In the genomic region with DNA sequence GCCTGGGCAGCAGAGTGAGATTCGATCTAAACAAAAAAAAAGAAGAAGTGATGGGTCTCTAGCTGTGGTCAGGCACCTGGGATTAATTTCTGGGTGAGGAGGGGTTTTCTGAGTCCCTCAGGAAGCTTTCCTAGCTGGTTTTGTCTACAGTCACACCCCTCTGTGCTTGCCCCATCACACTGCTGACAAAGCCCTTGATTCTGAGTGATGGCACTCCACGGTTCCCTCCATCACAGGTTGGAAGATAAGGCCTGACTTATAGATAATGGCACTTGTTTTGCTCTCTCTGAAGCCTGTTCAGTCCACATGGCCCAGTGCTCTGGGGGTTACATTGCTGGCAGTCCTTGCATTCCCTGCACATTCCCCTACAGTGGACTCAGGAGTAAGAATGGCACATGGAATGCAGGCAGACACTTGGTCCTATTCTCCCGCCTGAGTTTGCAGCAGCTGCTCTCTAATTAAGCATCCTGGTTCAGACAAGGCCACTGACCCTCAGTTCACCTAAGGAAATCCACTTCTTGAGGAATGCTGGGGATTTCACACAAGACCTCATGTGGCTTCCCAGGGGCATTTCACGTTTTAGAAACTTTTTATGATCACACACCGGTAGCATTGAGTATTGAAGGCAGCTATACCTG, we compare ENCODE assay signal across 19 cellular contexts.
DNase-seq lines count a peak whose midpoint lies in the region; TF ChIP-seq lines count a peak whose summit lies in the region.
"Had no signal": no experiment of that assay in that cellular context is flagged by ENCODE, and none has a peak within 500 bp of the region (broad histone marks: within the 10 kb centered on the region; RNA-seq: fewer than 3 reads in every experiment).

No MANE protein-coding gene starts in this region.

- peaks cover 7% of the 10 kb centered on the region for H3K27me3 Mint-ChIP-seq in nephron progenitor cell (ENCODE audit: low read depth, poor library complexity)
- peaks cover 3% of the 10 kb centered on the region for H3K27me3 Mint-ChIP-seq in activated T-helper 1 cell treated with anti-CD3 and anti-CD28 coated beads, Interleukin-12 subunit alpha, Interleukin-12 subunit beta, Interleukin-2, Interleukin-4 antibody, amounts not matched to agents 30 ng/mL and 10 ng/mL and 1 ng/mL, durations not matched to agents 14 hours and 24 hours and 36 hours (ENCODE audit: insufficient read depth)
- H3K27me3 Mint-ChIP-seq: activated CD8-positive, alpha-beta memory T cell treated with anti-CD3 and anti-CD28 coated beads, Interleukin-2, amount 10 ng/mL, durations not matched to agents 7 days and 5 days; activated naive CD4-positive, alpha-beta T cell treated with anti-CD3 and anti-CD28 coated beads, Interleukin-2, amount 10 ng/mL, durations not matched to agents 7 days and 5 days had no signal

- no peak for TF ChIP-seq CTCF in BJ (IDR thresholded peaks at IDR 0.05; ENCODE audit: insufficient read depth, low read depth, low read length)
- TF ChIP-seq CTCF in nephron progenitor cell (IDR thresholded peaks at IDR 0.05): no peak

- no peaks in the 10 kb centered on the region for H3K36me3 Mint-ChIP-seq in nephron progenitor cell (ENCODE audit: low read depth)
- H3K36me3 Mint-ChIP-seq in activated T-helper 1 cell treated with anti-CD3 and anti-CD28 coated beads, Interleukin-12 subunit alpha, Interleukin-12 subunit beta, Interleukin-2, Interleukin-4 antibody, amounts not matched to agents 30 ng/mL and 10 ng/mL and 1 ng/mL, durations not matched to agents 14 hours and 24 hours and 36 hours (ENCODE audit: low read depth): no peaks in the 10 kb centered on the region
- H3K36me3 Mint-ChIP-seq: activated CD8-positive, alpha-beta memory T cell treated with anti-CD3 and anti-CD28 coated beads, Interleukin-2, amount 10 ng/mL, durations not matched to agents 7 days and 5 days; activated naive CD4-positive, alpha-beta T cell treated with anti-CD3 and anti-CD28 coated beads, Interleukin-2, amount 10 ng/mL, durations not matched to agents 7 days and 5 days; CD14-positive monocyte; stimulated activated naive B cell treated with anti-CD40 and anti-IgM and Interleukin-4, amounts not matched to agents 10 μg/mL and 1 μg/mL and 100 μg/mL, for 72 hours had no signal

- H3K9me3 Mint-ChIP-seq in nephron progenitor cell: no peaks in the 10 kb centered on the region
- H3K9me3 Mint-ChIP-seq in activated T-helper 1 cell treated with anti-CD3 and anti-CD28 coated beads, Interleukin-12 subunit alpha, Interleukin-12 subunit beta, Interleukin-2, Interleukin-4 antibody, amounts not matched to agents 30 ng/mL and 10 ng/mL and 1 ng/mL, durations not matched to agents 14 hours and 24 hours and 36 hours: no peaks in the 10 kb centered on the region
- H3K9me3 Mint-ChIP-seq: activated naive CD4-positive, alpha-beta T cell treated with anti-CD3 and anti-CD28 coated beads, Interleukin-2, amount 10 ng/mL, durations not matched to agents 7 days and 5 days; stimulated activated naive B cell treated with anti-CD40 and anti-IgM and Interleukin-4, amounts not matched to agents 10 μg/mL and 1 μg/mL and 100 μg/mL, for 72 hours had no signal

- DNase-seq in BJ (ENCODE audit: low read depth): peak; percentile 67
- peak; percentile 78 for DNase-seq in RPMI7951 (ENCODE audit: low read depth)
- peak; percentile 75 for DNase-seq in fibroblast of peridontal ligament (ENCODE audit: extremely low read depth)
- DNase-seq in nephron progenitor cell: no peak
- DNase-seq in pons (ENCODE audit: low spot score): no peak
- no peak for DNase-seq in NCI-H1417 (lab: John Stamatoyannopoulos, UW)
- DNase-seq in activated T-helper 1 cell treated with anti-CD3 and anti-CD28 coated beads, Interleukin-12 subunit alpha, Interleukin-12 subunit beta, Interleukin-2, Interleukin-4 antibody, amounts not matched to agents 30 ng/mL and 10 ng/mL and 1 ng/mL, durations not matched to agents 14 hours and 24 hours and 36 hours (ENCODE audit: low spot score): no peak
- no peak for DNase-seq in RKO (ENCODE audit: low spot score)
- DNase-seq: activated CD8-positive, alpha-beta memory T cell treated with anti-CD3 and anti-CD28 coated beads, Interleukin-2, amount 10 ng/mL, durations not matched to agents 7 days and 5 days; activated naive CD4-positive, alpha-beta T cell treated with anti-CD3 and anti-CD28 coated beads, Interleukin-2, amount 10 ng/mL, durations not matched to agents 7 days and 5 days; colonic mucosa; esophagus squamous epithelium; GDM1; MG63; mucosa of descending colon; SK-N-SH; stimulated activated CD4-positive, alpha-beta T cell treated with anti-CD3 and anti-CD28 coated beads, Interleukin-4, amount 100 ng/mL, for 24 hours; stimulated activated naive B cell treated with anti-CD40 and anti-IgM and Interleukin-4, amounts not matched to agents 10 μg/mL and 1 μg/mL and 100 μg/mL, for 72 hours had no signal

- H3K4me3 ChIP-seq in BJ (ENCODE audit: low read depth, low read length): no peak overlapping the region
- H3K4me3 ChIP-seq: colonic mucosa, esophagus squamous epithelium, MG63, mucosa of descending colon had no signal

- POLR2A ChIA-PET in BJ (lab: Charles Lee): interaction anchor here (1.3 kb wide), 1 partner anchor 14 kb away, joined by 4 read pairs; no protein-coding TSS in a partner anchor

- peaks cover 6% of the 10 kb centered on the region for H3K4me1 Mint-ChIP-seq in nephron progenitor cell
- H3K4me1 Mint-ChIP-seq in activated T-helper 1 cell treated with anti-CD3 and anti-CD28 coated beads, Interleukin-12 subunit alpha, Interleukin-12 subunit beta, Interleukin-2, Interleukin-4 antibody, amounts not matched to agents 30 ng/mL and 10 ng/mL and 1 ng/mL, durations not matched to agents 14 hours and 24 hours and 36 hours (ENCODE audit: low read depth): no peaks in the 10 kb centered on the region
- H3K4me1 Mint-ChIP-seq: activated CD8-positive, alpha-beta memory T cell treated with anti-CD3 and anti-CD28 coated beads, Interleukin-2, amount 10 ng/mL, durations not matched to agents 7 days and 5 days; activated naive CD4-positive, alpha-beta T cell treated with anti-CD3 and anti-CD28 coated beads, Interleukin-2, amount 10 ng/mL, durations not matched to agents 7 days and 5 days; CD14-positive monocyte; stimulated activated naive B cell treated with anti-CD40 and anti-IgM and Interleukin-4, amounts not matched to agents 10 μg/mL and 1 μg/mL and 100 μg/mL, for 72 hours had no signal

- CTCF ChIA-PET in BJ (lab: Yijun Ruan, JAX): interaction anchor here (0.6 to 0.9 kb wide), 3 partner anchors 14 to 33 kb away, joined by 3 read pairs; no protein-coding TSS in a partner anchor

- peak overlapping the region; percentile 22 for H3K27ac Mint-ChIP-seq in nephron progenitor cell
- no peak overlapping the region for H3K27ac Mint-ChIP-seq in activated T-helper 1 cell treated with anti-CD3 and anti-CD28 coated beads, Interleukin-12 subunit alpha, Interleukin-12 subunit beta, Interleukin-2, Interleukin-4 antibody, amounts not matched to agents 30 ng/mL and 10 ng/mL and 1 ng/mL, durations not matched to agents 14 hours and 24 hours and 36 hours
- H3K27ac Mint-ChIP-seq: activated CD8-positive, alpha-beta memory T cell treated with anti-CD3 and anti-CD28 coated beads, Interleukin-2, amount 10 ng/mL, durations not matched to agents 7 days and 5 days; activated naive CD4-positive, alpha-beta T cell treated with anti-CD3 and anti-CD28 coated beads, Interleukin-2, amount 10 ng/mL, durations not matched to agents 7 days and 5 days; CD14-positive monocyte; stimulated activated naive B cell treated with anti-CD40 and anti-IgM and Interleukin-4, amounts not matched to agents 10 μg/mL and 1 μg/mL and 100 μg/mL, for 72 hours had no signal

- no peaks in the 10 kb centered on the region for H3K36me3 ChIP-seq in BJ (ENCODE audit: control insufficient read depth, insufficient read depth, low read length)
- H3K36me3 ChIP-seq: colonic mucosa, esophagus squamous epithelium, MG63 had no signal

- intact Hi-C loops in activated T-helper 1 cell treated with anti-CD3 and anti-CD28 coated beads, Interleukin-12 subunit alpha, Interleukin-12 subunit beta, Interleukin-2, Interleukin-4 antibody, amounts not matched to agents 30 ng/mL and 10 ng/mL and 1 ng/mL, durations not matched to agents 14 hours and 24 hours and 36 hours (cut with micrococcal nuclease): no loop called here

- H3K4me3 Mint-ChIP-seq in nephron progenitor cell: no peak overlapping the region
- no peak overlapping the region for H3K4me3 Mint-ChIP-seq in activated T-helper 1 cell treated with anti-CD3 and anti-CD28 coated beads, Interleukin-12 subunit alpha, Interleukin-12 subunit beta, Interleukin-2, Interleukin-4 antibody, amounts not matched to agents 30 ng/mL and 10 ng/mL and 1 ng/mL, durations not matched to agents 14 hours and 24 hours and 36 hours
- H3K4me3 Mint-ChIP-seq: activated CD8-positive, alpha-beta memory T cell treated with anti-CD3 and anti-CD28 coated beads, Interleukin-2, amount 10 ng/mL, durations not matched to agents 7 days and 5 days; activated naive CD4-positive, alpha-beta T cell treated with anti-CD3 and anti-CD28 coated beads, Interleukin-2, amount 10 ng/mL, durations not matched to agents 7 days and 5 days; CD14-positive monocyte; stimulated activated naive B cell treated with anti-CD40 and anti-IgM and Interleukin-4, amounts not matched to agents 10 μg/mL and 1 μg/mL and 100 μg/mL, for 72 hours had no signal

- peaks cover 2% of the 10 kb centered on the region; the same call in 1 of the 2 replicates for H3K27me3 ChIP-seq in BJ (ENCODE audit: control insufficient read depth, insufficient read depth, low read length)
- H3K27me3 ChIP-seq: colonic mucosa, esophagus squamous epithelium, MG63 had no signal

Comparison
In these comparisons a context has a peak if more than half of its experiments do, and no peak if none do; other contexts are left out.
1. DNase-seq: peak in BJ (single experiment), RPMI7951 (single experiment) and fibroblast of peridontal ligament (single experiment); none in nephron progenitor cell (single experiment), pons (single experiment), NCI-H1417 (0 of 3), activated T-helper 1 cell treated with anti-CD3 and anti-CD28 coated beads, Interleukin-12 subunit alpha, Interleukin-12 subunit beta, Interleukin-2, Interleukin-4 antibody, amounts not matched to agents 30 ng/mL and 10 ng/mL and 1 ng/mL, durations not matched to agents 14 hours and 24 hours and 36 hours (single experiment) and RKO (single experiment).